ENCODE assay signal across 6 cellular contexts in the genomic region with DNA sequence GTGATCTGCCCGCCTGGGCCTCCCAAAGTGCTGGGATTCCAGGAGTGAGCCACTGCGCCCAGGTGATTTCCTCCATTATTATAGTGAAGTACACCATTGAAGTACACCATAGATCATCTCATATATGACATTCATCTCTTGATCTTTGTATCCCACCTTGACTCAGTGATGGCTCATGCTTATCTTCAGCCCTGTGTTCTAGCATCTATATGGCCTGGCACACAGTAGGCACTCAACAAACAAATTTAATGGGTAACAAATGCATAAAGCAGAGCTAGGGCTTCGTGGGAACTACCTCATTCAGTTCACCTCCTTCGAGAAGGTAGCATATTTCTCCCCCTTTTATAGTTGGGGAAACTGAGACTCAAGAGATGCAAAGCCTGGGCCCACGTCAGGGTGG. TPM values are rescaled to one million over a fixed set of nuclear protein-coding genes. Genes with fewer than 3 reads are reported as not detected.
DNase-seq lines count a peak whose midpoint lies in the region; ATAC-seq and TF ChIP-seq lines count a peak whose summit lies in the region.

No MANE protein-coding gene starts in this region.

- no peak for TF ChIP-seq CTCF in Loucy (conservative IDR thresholded peaks at IDR 0.05; ENCODE audit: low read length)
- TF ChIP-seq CTCF in dorsolateral prefrontal cortex (IDR thresholded peaks at IDR 0.05 in 54 of 56, conservative IDR thresholded peaks at IDR 0.05 in 2 of 56; ENCODE audit: low read depth in 1 of 56, partially characterized antibody in 56 of 56), result no peak

- DNase-seq in dorsolateral prefrontal cortex, result no peak
- no peak for DNase-seq in NCI-H446 (lab: John Stamatoyannopoulos, UW)

- H3K4me3 ChIP-seq in Loucy (ENCODE audit: low read length, poor library complexity, severe bottlenecking) (peak overlapping the region; percentile 75), dorsolateral prefrontal cortex (peak overlapping the region in 53 of 59 donors; percentile 67 to 97 (median 82)), skeletal muscle satellite cell (ENCODE audit: low read length) (peak overlapping the region; percentile 78)

- H3K4me2 ChIP-seq in Loucy (ENCODE audit: low read depth, low read length, poor library complexity, severe bottlenecking) (peak overlapping the region; percentile 79), skeletal muscle satellite cell (ENCODE audit: low read length) (peak overlapping the region; percentile 95)

- H3K27ac ChIP-seq in dorsolateral prefrontal cortex, result peak overlapping the region in 6 of 59 donors; percentile 83 to 98 (median 90)

- intact Hi-C loops in dorsolateral prefrontal cortex (cut with DNase I), result loop anchor here in 1 of 2 donors (5.0 kb wide), 1 partner anchor 118 kb away; no protein-coding TSS in a partner anchor

- no peak overlapping the region for H2AFZ ChIP-seq in Loucy (ENCODE audit: low read length)

- peak overlapping the region; percentile 65 for H3K9ac ChIP-seq in Loucy (ENCODE audit: low read depth, low read length, poor library complexity, severe bottlenecking)
- H3K9ac ChIP-seq in skeletal muscle satellite cell (ENCODE audit: low read depth, low read length), result peak overlapping the region; percentile 84

- no peaks in the 10 kb centered on the region for H4K20me1 ChIP-seq in Loucy (ENCODE audit: insufficient read depth, low read length, poor library complexity, severe bottlenecking)

- H3K9me2 ChIP-seq in Loucy (replicated peaks; ENCODE audit: low read depth, low read length), result no peaks in the 10 kb centered on the region

- H3K36me3 ChIP-seq in Loucy (ENCODE audit: insufficient read depth, low read length) (no peaks in the 10 kb centered on the region), skeletal muscle satellite cell (ENCODE audit: insufficient read depth, low read length) (no peaks in the 10 kb centered on the region)

- no peaks in the 10 kb centered on the region for H3F3A ChIP-seq in Loucy (ENCODE audit: low read depth)

- H3K4me1 ChIP-seq in Loucy (ENCODE audit: insufficient read depth, low read length, poor library complexity, severe bottlenecking) (peaks cover 18% of the 10 kb centered on the region), skeletal muscle satellite cell (ENCODE audit: control insufficient read depth, insufficient read depth, low read length) (peaks cover 19% of the 10 kb centered on the region)

- H3K27me3 ChIP-seq in Loucy (ENCODE audit: insufficient read depth, low read length, poor library complexity, severe bottlenecking) (no peaks in the 10 kb centered on the region), dorsolateral prefrontal cortex (no peaks in the 10 kb centered on the region), skeletal muscle satellite cell (ENCODE audit: control insufficient read depth, insufficient read depth, low read length) (no peaks in the 10 kb centered on the region)

- H3K9me3 ChIP-seq in Loucy (ENCODE audit: insufficient read depth, low read depth, low read length) (no peaks in the 10 kb centered on the region), skeletal muscle satellite cell (replicated peaks; ENCODE audit: low read length) (no peaks in the 10 kb centered on the region)

- H3K79me2 ChIP-seq in Loucy (ENCODE audit: insufficient read depth, low read length), result no peaks in the 10 kb centered on the region

- ATAC-seq in GM19351 (IDR thresholded peaks at IDR 0.05; ENCODE audit: unreplicated experiment) (no peak), HG03025 (IDR thresholded peaks at IDR 0.05; ENCODE audit: low FRiP score, unreplicated experiment) (no peak)

RNA-seq across cellular contexts. Expression of gene ENKD1, which starts 1.0 kb away (rescaled TPM):
- total RNA-seq in dorsolateral prefrontal cortex, result 10 to 100 TPM in 93 of 120 experiments, 1 to 10 TPM in 27; 5.8 to 19.4 (median 11.7) TPM
- 11.9 and 13.3 TPM in 2 replicates for total RNA-seq in skeletal muscle satellite cell (2012; rRNA removed)

RNA-seq across cellular contexts. Expression of gene C16orf86, which starts 1.0 kb away (rescaled TPM):
- 10 to 100 TPM in 21 of 120 experiments, 1 to 10 TPM in 99; 3.5 to 17.8 (median 7.3) TPM for total RNA-seq in dorsolateral prefrontal cortex
- 2.2 and 2.5 TPM in 2 replicates for total RNA-seq in skeletal muscle satellite cell (2012; rRNA removed)

RNA-seq across cellular contexts. Expression of gene PARD6A, which starts 4.8 kb away (rescaled TPM):
- total RNA-seq in dorsolateral prefrontal cortex, result 10 to 100 TPM; 13.9 to 52.7 (median 27.3) TPM
- 0.44 and 0.51 TPM in 2 replicates for total RNA-seq in skeletal muscle satellite cell (2012; rRNA removed)

RNA-seq across cellular contexts. Expression of gene ACD, which starts 5.5 kb away (rescaled TPM):
- total RNA-seq in dorsolateral prefrontal cortex, result 10 to 100 TPM; 19.1 to 42.5 (median 29.0) TPM
- 21.4 and 25.3 TPM in 2 replicates for total RNA-seq in skeletal muscle satellite cell (2012; rRNA removed)

RNA-seq across cellular contexts. Expression of gene CARMIL2, which starts 20.7 kb away (rescaled TPM):
- total RNA-seq in dorsolateral prefrontal cortex, result 100 to 1,000 TPM in 2 of 120 experiments, 10 to 100 TPM in 118; 19.6 to 121 (median 72.6) TPM
- 0.76 and 2.4 TPM in 2 replicates for total RNA-seq in skeletal muscle satellite cell (2012; rRNA removed)
